ENCODE assay signal across 1 cellular context in the genomic region with DNA sequence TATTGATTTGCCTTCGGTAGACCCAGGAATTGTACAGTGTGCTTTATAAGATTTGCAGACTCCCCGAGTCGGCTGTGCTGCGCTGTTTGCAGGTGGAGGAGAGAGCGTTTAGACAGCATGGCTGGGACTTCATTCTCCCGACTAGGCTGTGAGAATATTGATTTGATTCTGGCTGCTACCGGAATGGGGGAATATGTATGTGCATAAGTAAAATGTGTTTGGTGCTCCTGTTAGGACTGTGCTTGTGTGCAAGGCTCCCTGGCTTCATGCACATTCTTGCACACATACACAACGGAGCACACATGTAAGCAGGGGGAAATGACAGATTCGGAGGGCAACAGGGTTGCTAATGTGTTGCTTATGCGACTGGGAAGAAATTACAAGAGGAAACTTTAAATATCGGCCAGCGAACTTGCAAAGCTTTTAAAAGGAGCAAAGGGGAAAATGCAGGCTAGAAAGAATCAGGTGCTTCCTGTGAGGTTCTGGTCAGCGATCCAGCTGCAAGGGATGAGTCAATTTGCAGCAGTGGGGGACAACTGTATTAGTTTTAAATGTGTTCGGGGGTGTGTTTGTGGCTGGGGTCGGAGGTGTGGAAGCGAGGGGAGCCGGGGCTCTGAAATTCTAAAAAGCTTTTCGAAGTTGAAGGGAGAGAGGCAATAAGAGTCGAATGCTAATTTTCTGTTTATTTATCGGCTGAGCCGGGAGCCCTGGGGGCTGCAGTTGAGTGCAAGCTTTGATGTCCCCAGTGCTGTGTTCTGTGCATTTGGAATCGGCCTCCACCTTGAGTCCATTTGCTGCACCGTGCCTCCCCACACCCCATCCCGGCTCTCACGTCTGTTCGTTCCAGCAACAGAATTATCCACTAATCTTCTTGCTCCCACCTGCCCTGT.
TF ChIP-seq lines count a peak whose summit lies in the region.

No MANE protein-coding gene starts in this region.

TF ChIP-seq in neural cell, 6 proteins besides CTCF, POLR2A, EP300 and RAD21:
- TF ChIP-seq, protein P1, sequence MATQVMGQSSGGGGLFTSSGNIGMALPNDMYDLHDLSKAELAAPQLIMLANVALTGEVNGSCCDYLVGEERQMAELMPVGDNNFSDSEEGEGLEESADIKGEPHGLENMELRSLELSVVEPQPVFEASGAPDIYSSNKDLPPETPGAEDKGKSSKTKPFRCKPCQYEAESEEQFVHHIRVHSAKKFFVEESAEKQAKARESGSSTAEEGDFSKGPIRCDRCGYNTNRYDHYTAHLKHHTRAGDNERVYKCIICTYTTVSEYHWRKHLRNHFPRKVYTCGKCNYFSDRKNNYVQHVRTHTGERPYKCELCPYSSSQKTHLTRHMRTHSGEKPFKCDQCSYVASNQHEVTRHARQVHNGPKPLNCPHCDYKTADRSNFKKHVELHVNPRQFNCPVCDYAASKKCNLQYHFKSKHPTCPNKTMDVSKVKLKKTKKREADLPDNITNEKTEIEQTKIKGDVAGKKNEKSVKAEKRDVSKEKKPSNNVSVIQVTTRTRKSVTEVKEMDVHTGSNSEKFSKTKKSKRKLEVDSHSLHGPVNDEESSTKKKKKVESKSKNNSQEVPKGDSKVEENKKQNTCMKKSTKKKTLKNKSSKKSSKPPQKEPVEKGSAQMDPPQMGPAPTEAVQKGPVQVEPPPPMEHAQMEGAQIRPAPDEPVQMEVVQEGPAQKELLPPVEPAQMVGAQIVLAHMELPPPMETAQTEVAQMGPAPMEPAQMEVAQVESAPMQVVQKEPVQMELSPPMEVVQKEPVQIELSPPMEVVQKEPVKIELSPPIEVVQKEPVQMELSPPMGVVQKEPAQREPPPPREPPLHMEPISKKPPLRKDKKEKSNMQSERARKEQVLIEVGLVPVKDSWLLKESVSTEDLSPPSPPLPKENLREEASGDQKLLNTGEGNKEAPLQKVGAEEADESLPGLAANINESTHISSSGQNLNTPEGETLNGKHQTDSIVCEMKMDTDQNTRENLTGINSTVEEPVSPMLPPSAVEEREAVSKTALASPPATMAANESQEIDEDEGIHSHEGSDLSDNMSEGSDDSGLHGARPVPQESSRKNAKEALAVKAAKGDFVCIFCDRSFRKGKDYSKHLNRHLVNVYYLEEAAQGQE (IDR thresholded peaks at IDR 0.05; ENCODE audit: borderline replicate concordance) = no peak
- no peak for TF ChIP-seq MXI1 (conservative IDR thresholded peaks at IDR 0.05; ENCODE audit: poor library complexity, severe bottlenecking)
- TF ChIP-seq EZH2 (IDR thresholded peaks at IDR 0.05; ENCODE audit: borderline replicate concordance, insufficient read depth, low read length, poor library complexity, severe bottlenecking) = no peak
- no peak for TF ChIP-seq SMC3 (conservative IDR thresholded peaks at IDR 0.05; ENCODE audit: poor library complexity)
- no peak for TF ChIP-seq TAF1 (IDR thresholded peaks at IDR 0.05; ENCODE audit: low read depth)
- no peak for TF ChIP-seq POLR2AphosphoS5 (IDR thresholded peaks at IDR 0.05)
